ENCODE assay signal across 1 cellular context in genomic region chr1:160638540-160638857, GRCh38.
TF ChIP-seq lines count a peak whose summit lies in the region.

No MANE protein-coding gene starts in this region.

TF ChIP-seq in HepG2, 621 proteins besides CTCF, POLR2A, EP300 and RAD21:
- TF ChIP-seq PCBP1 (IDR thresholded peaks at IDR 0.05; ENCODE audit: borderline replicate concordance, low read depth, low read length) (no peak), DRAP1 (CRISPR knock-in tag; IDR thresholded peaks at IDR 0.05) (no peak), GMEB1 (CRISPR knock-in tag; IDR thresholded peaks at IDR 0.05; ENCODE audit: borderline replicate concordance) (no peak), ZNF646 (CRISPR knock-in tag; IDR thresholded peaks at IDR 0.05) (no peak)
